Comparison of ENCODE assay signal across 8 cellular contexts in genomic region chr17:79800325-79801155, GRCh38. TPM values are rescaled to one million over a fixed set of nuclear protein-coding genes. Genes with fewer than 3 reads are reported as not detected.
DNase-seq lines count a peak whose midpoint lies in the region; ATAC-seq, FAIRE-seq and TF ChIP-seq lines count a peak whose summit lies in the region.

No MANE protein-coding gene starts in this region.

- peak overlapping the region; percentile 74 for H3K4me2 ChIP-seq in hepatocyte

- peaks cover 9% of the 10 kb centered on the region for H3K79me2 ChIP-seq in hepatocyte

- H3K9me2 ChIP-seq in hepatocyte (replicated peaks; ENCODE audit: insufficient read depth): no peaks in the 10 kb centered on the region

- H4K20me1 ChIP-seq in hepatocyte (ENCODE audit: insufficient read depth, poor library complexity, severe bottlenecking): peaks cover 3% of the 10 kb centered on the region

- no peaks in the 10 kb centered on the region for H3K36me3 ChIP-seq in hepatocyte (replicated peaks; ENCODE audit: insufficient read depth, low read depth)
- H3K36me3 ChIP-seq in thoracic aorta: no peaks in the 10 kb centered on the region

- H3K9me3 ChIP-seq in hepatocyte (ENCODE audit: low read depth) (no peaks in the 10 kb centered on the region), thoracic aorta (no peaks in the 10 kb centered on the region)

- H3K27me3 ChIP-seq in hepatocyte (peaks cover 78% of the 10 kb centered on the region), thoracic aorta (replicated peaks; ENCODE audit: insufficient read depth) (peaks cover 70% of the 10 kb centered on the region)

- TF ChIP-seq CTCF in VCaP (conservative IDR thresholded peaks at IDR 0.05) (no peak), hepatocyte (IDR thresholded peaks at IDR 0.05; ENCODE audit: poor library complexity) (no peak), thoracic aorta (IDR thresholded peaks at IDR 0.05) (no peak)

- peak; percentile 44 for DNase-seq in NCI-H1092 treated with DMSO at 0.1 percent for 48 hours (lab: John Stamatoyannopoulos, UW)
- DNase-seq in NCI-H1092 (lab: John Stamatoyannopoulos, UW): no peak
- DNase-seq in M059J (ENCODE audit: low read depth): peak; percentile 62
- peak; percentile 76 for DNase-seq in hepatocyte (ENCODE audit: low spot score)
- no peak for DNase-seq in thoracic aorta (ENCODE audit: low spot score)
- no peak for DNase-seq in RCC 7860 (ENCODE audit: low spot score)

- H2AFZ ChIP-seq in hepatocyte: peak overlapping the region; percentile 51

- H3K27ac ChIP-seq in VCaP: peak overlapping the region; percentile 43; the same call in 1 of the 2 replicates
- H3K27ac ChIP-seq in hepatocyte: no peak overlapping the region
- H3K27ac ChIP-seq in thoracic aorta: peak overlapping the region in 1 of 2 donors; percentile 22

- no peak for ATAC-seq in thoracic aorta (ENCODE audit: insufficient number of reproducible peaks, low FRiP score, low read depth)
- no peak for ATAC-seq in GM21381 (IDR thresholded peaks at IDR 0.05; ENCODE audit: unreplicated experiment)

- 2% methylated on average over 44 of the region's 44 CpGs for WGBS in hepatocyte (ENCODE audit: low lambda C conversion rate, missing lambda C conversion rate)

- H3K4me3 ChIP-seq in hepatocyte: no peak overlapping the region
- H3K4me3 ChIP-seq in thoracic aorta: peak overlapping the region; percentile 36

- FAIRE-seq in RCC 7860 (lab: Jason Lieb, UNC): no peak

- H3K4me1 ChIP-seq in hepatocyte (ENCODE audit: insufficient read depth) (peaks cover 27% of the 10 kb centered on the region), thoracic aorta (ENCODE audit: control insufficient read depth in 1 of 2, low read depth in 2 of 2) (peaks cover 23 to 48% of the 10 kb centered on the region in 2 donors)

RNA-seq across cellular contexts. Expression of gene CBX8, which starts 3.7 kb away (rescaled TPM):
- 7.3 and 11.2 TPM in 2 replicates for total RNA-seq in M059J (2014; rRNA removed; shearing (Covaris generic))
- 4.3 and 8.6 TPM in 2 replicates for total RNA-seq in hepatocyte
- polyA plus RNA-seq in hepatocyte: 6.5 and 8.3 TPM in 2 replicates
- total RNA-seq in thoracic aorta: 1 to 10 TPM in 1 of 2 donors, under 1 TPM in 1; 0.71 to 7.4 TPM

RNA-seq across cellular contexts. Expression of gene CBX2, which starts 22.6 kb away (rescaled TPM):
- 3.0 and 4.0 TPM in 2 replicates for total RNA-seq in M059J (2014; rRNA removed; shearing (Covaris generic))
- total RNA-seq in hepatocyte: 11.8 and 16.3 TPM in 2 replicates
- polyA plus RNA-seq in hepatocyte: 8.6 and 11.6 TPM in 2 replicates
- total RNA-seq in thoracic aorta: under 1 TPM in 1 of 2 donors, not detected in 1; 0.14 TPM

RNA-seq across cellular contexts. Expression of gene CBX4, which starts 38.7 kb away (rescaled TPM):
- total RNA-seq in M059J (2014; rRNA removed; shearing (Covaris generic)): 11.6 and 21.2 TPM in 2 replicates
- total RNA-seq in hepatocyte (49.6 and 56.1 TPM in 2 replicates), thoracic aorta (10 to 100 TPM in 1 of 2 donors, 1 to 10 TPM in 1; 6.2 to 10.4 TPM)
- polyA plus RNA-seq in hepatocyte: 74.3 and 86.7 TPM in 2 replicates

Comparison
In these comparisons a context has a peak if more than half of its experiments do, and no peak if none do; other contexts are left out.
1. DNase-seq: peak in NCI-H1092 treated with DMSO at 0.1 percent for 48 hours (single experiment), M059J (single experiment) and hepatocyte (single experiment); none in NCI-H1092 (single experiment), thoracic aorta (single experiment) and RCC 7860 (single experiment).